Comparison of ENCODE assay signal across 9 cellular contexts in genomic region chr20:52311209-52311794, GRCh38.
"Had no signal": no experiment of that assay in that cellular context is flagged by ENCODE, and none has a peak within 500 bp of the region (broad histone marks: within the 10 kb centered on the region; RNA-seq: fewer than 3 reads in every experiment).

No MANE protein-coding gene starts in this region.

- H3K9me3 Mint-ChIP-seq: naive thymus-derived CD8-positive, alpha-beta T cell had no signal

- H3K4me1 ChIP-seq: transverse colon had no signal

- H3K36me3 ChIP-seq: neutrophil, stomach, thoracic aorta, transverse colon had no signal

- H3K4me3 Mint-ChIP-seq: naive thymus-derived CD8-positive, alpha-beta T cell had no signal

- H3K4me3 ChIP-seq: dorsolateral prefrontal cortex, mucosa of descending colon, stomach, thoracic aorta, transverse colon had no signal

- H3K27me3 ChIP-seq: stomach, transverse colon had no signal

- DNase-seq: cortex of kidney, kidney had no signal

- H3K9me3 ChIP-seq: mucosa of descending colon, neutrophil, stomach, thoracic aorta, transverse colon had no signal

- H3K27ac ChIP-seq: neutrophil, stomach, thoracic aorta, transverse colon had no signal
